21 cellular contexts compared by ENCODE assay signal in the genomic region with DNA sequence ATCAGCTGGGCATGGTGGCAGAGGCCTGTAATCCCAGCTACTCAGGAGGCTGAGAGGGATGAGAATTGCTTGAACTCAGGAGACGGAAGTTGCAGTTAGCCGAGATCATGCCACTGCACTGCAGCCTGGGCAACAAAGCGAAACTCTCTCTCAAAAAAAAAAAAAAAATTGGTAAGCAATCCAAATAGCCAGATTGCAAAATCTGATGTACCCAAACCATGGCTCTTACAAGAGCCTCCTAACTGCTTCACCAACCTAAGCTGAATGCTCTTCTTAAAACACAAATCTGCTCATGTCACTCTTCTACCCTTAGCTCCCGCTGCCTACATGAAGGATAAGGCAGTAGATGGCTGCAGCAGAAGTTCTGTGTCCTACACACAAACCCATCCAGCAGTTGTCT.
"Had no signal": no experiment of that assay in that cellular context is flagged by ENCODE, and none has a peak within 500 bp of the region (broad histone marks: within the 10 kb centered on the region; RNA-seq: fewer than 3 reads in every experiment).

No MANE protein-coding gene starts in this region.

- H3K27ac ChIP-seq: coronary artery, esophagus muscularis mucosa, foreskin keratinocyte, gastroesophageal sphincter, heart left ventricle, hepatocyte, left ventricle myocardium inferior, lower lobe of right lung had no signal

- H3K9me3 ChIP-seq: esophagus muscularis mucosa, gastroesophageal sphincter, heart left ventricle, left ventricle myocardium inferior, lower lobe of right lung had no signal

- H3K36me3 Mint-ChIP-seq: naive thymus-derived CD4-positive, alpha-beta T cell had no signal

- DNase-seq: dermis blood vessel endothelial cell; dorsolateral prefrontal cortex; effector CD4-positive, alpha-beta T cell; effector memory CD4-positive, alpha-beta T cell; foreskin keratinocyte; heart left ventricle; left cardiac atrium; left ventricle myocardium inferior; lower lobe of right lung; mesenchymal stem cell; midbrain; naive thymus-derived CD4-positive, alpha-beta T cell had no signal

- H2AFZ ChIP-seq: hepatocyte had no signal

- H3K4me1 Mint-ChIP-seq: naive thymus-derived CD4-positive, alpha-beta T cell had no signal

- ATAC-seq: foreskin keratinocyte; gastroesophageal sphincter; heart left ventricle; left cardiac atrium; lower lobe of right lung; naive thymus-derived CD4-positive, alpha-beta T cell had no signal

- H3K27ac Mint-ChIP-seq: naive thymus-derived CD4-positive, alpha-beta T cell had no signal

- H3K4me3 ChIP-seq: coronary artery, dorsolateral prefrontal cortex, esophagus muscularis mucosa, gastroesophageal sphincter, heart left ventricle, hepatocyte, left ventricle myocardium inferior, lower lobe of right lung had no signal

- H3K4me1 ChIP-seq: esophagus muscularis mucosa, foreskin keratinocyte, gastroesophageal sphincter, heart left ventricle, left ventricle myocardium inferior, lower lobe of right lung had no signal

- H3K36me3 ChIP-seq: lower lobe of right lung had no signal

- H3K79me2 ChIP-seq: hepatocyte had no signal

- H3K4me2 ChIP-seq: hepatocyte had no signal

- H3K27me3 ChIP-seq: dorsolateral prefrontal cortex, esophagus muscularis mucosa, foreskin keratinocyte, gastroesophageal sphincter, heart left ventricle, hepatocyte had no signal

- H3K4me3 Mint-ChIP-seq: naive thymus-derived CD4-positive, alpha-beta T cell had no signal

- FAIRE-seq: colon, endothelial cell of umbilical vein, frontal cortex, islet of Langerhans, keratinocyte had no signal

- H3K27me3 Mint-ChIP-seq: naive thymus-derived CD4-positive, alpha-beta T cell had no signal
